ENCODE assay signal across 15 cellular contexts in the genomic region with DNA sequence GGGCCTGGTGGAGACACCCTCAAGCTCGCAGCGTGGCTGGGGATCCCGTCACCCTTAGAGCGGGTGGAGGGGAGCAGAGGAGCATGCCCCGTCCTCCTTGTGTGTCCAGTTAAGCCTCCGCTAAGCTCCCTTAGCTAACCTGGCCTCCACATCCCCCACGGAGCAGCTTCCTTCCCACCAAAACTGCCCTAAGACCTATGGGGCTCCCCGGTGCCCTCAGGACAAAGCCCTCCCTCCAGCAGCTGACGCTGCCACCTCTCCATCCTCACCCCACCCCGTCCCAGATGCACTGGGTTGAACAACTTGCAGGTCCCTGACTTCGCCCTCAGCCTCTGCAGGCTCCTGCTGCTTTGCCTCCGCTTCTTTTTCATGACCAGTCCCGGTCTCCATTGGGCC. TPM values are rescaled to one million over a fixed set of nuclear protein-coding genes. Genes with fewer than 3 reads are reported as not detected.
DNase-seq lines count a peak whose midpoint lies in the region; ATAC-seq, FAIRE-seq and TF ChIP-seq lines count a peak whose summit lies in the region.
"Had no signal": no experiment of that assay in that cellular context is flagged by ENCODE, and none has a peak within 500 bp of the region (broad histone marks: within the 10 kb centered on the region; RNA-seq: fewer than 3 reads in every experiment).

No MANE protein-coding gene starts in this region.

- no peak overlapping the region for H3K27ac ChIP-seq in astrocyte (ENCODE audit: low read depth, low read length)
- H3K27ac ChIP-seq in left ventricle myocardium inferior (replicated peaks), result peak overlapping the region; percentile 86
- H3K27ac ChIP-seq in skeletal muscle tissue (ENCODE audit: low read depth, low read length), result peak overlapping the region; percentile 28
- H3K27ac ChIP-seq: C4-2B had no signal

- intact Hi-C loops in CD14-positive monocyte (cut with micrococcal nuclease) (loop anchor here in 1 of 2 donors (5.0 kb wide), 1 partner anchor 113 kb away; no protein-coding TSS in a partner anchor), left ventricle myocardium inferior (cut with micrococcal nuclease) (loop anchor here (10.0 kb wide), 1 partner anchor 61 kb away; no protein-coding TSS in a partner anchor)

- DNase-seq in CD14-positive monocyte (ENCODE audit: low spot score) (peak; percentile 30), astrocyte (ENCODE audit: low read depth) (no peak), left ventricle myocardium inferior (peak; percentile 9), superior temporal gyrus (ENCODE audit: extremely low spot score) (no peak), H4 (ENCODE audit: low spot score) (no peak), anterior cingulate cortex (lab: John Stamatoyannopoulos, UW) (no peak)
- DNase-seq: activated CD4-positive, CD25-positive, alpha-beta regulatory T cell treated with anti-CD3 and anti-CD28 coated beads, Interleukin-2, amount 50 U/mL, for 72 hours; activated T-cell treated with anti-CD3 and anti-CD28 coated beads, Interleukin-2, amount 50 U/mL, for 1 hour; brain microvascular endothelial cell; H7; nephron progenitor cell had no signal

- H3K36me3 ChIP-seq in astrocyte (ENCODE audit: insufficient read depth, low read length), result no peaks in the 10 kb centered on the region
- H3K36me3 ChIP-seq in left ventricle myocardium inferior, result no peaks in the 10 kb centered on the region
- no peaks in the 10 kb centered on the region for H3K36me3 ChIP-seq in skeletal muscle tissue (ENCODE audit: control insufficient read depth in 3 of 3, insufficient read depth in 3 of 3, low read length in 3 of 3)
- H3K36me3 ChIP-seq: brain microvascular endothelial cell had no signal

- H3K4me3 Mint-ChIP-seq in CD14-positive monocyte, result no peak overlapping the region
- no peak overlapping the region for H3K4me3 Mint-ChIP-seq in astrocyte (ENCODE audit: unreplicated experiment)
- H3K4me3 Mint-ChIP-seq: nephron progenitor cell had no signal

- H3K9ac ChIP-seq in astrocyte (ENCODE audit: low read length) (peak overlapping the region; percentile 4), skeletal muscle tissue (ENCODE audit: low read depth in 1 of 3, low read length in 3 of 3) (peak overlapping the region in 1 of 3 donors; percentile 33)

- peaks cover 31 to 33% (median 32%) of the 10 kb centered on the region in 3 donors for H3K27me3 Mint-ChIP-seq in CD14-positive monocyte (ENCODE audit: low read depth in 3 of 3)
- H3K27me3 Mint-ChIP-seq in astrocyte (ENCODE audit: low read depth, unreplicated experiment), result peaks cover 9% of the 10 kb centered on the region

- no peak overlapping the region for H2AFZ ChIP-seq in astrocyte (ENCODE audit: low read depth, low read length)

- H3K9me3 Mint-ChIP-seq in CD14-positive monocyte (peaks cover 0 to 10% (median 1%) of the 10 kb centered on the region in 7 donors), astrocyte (ENCODE audit: unreplicated experiment) (no peaks in the 10 kb centered on the region)
- H3K9me3 Mint-ChIP-seq: nephron progenitor cell had no signal

- H3K4me3 ChIP-seq in astrocyte (ENCODE audit: insufficient read depth, low read depth, low read length) (no peak overlapping the region), left ventricle myocardium inferior (peak overlapping the region; percentile 29), skeletal muscle tissue (ENCODE audit: low read length in 3 of 3) (no peak overlapping the region)

- H3K9me3 ChIP-seq in astrocyte (ENCODE audit: insufficient read depth, low read depth, low read length) (no peaks in the 10 kb centered on the region), left ventricle myocardium inferior (replicated peaks) (no peaks in the 10 kb centered on the region), skeletal muscle tissue (ENCODE audit: control insufficient read depth in 3 of 3, low read length in 3 of 3) (no peaks in the 10 kb centered on the region)

- no peaks in the 10 kb centered on the region for H3K27me3 ChIP-seq in astrocyte (ENCODE audit: insufficient read depth, low read length)
- peaks cover 33% of the 10 kb centered on the region for H3K27me3 ChIP-seq in left ventricle myocardium inferior (ENCODE audit: low read depth)
- H3K27me3 ChIP-seq in skeletal muscle tissue (ENCODE audit: control insufficient read depth in 3 of 3, insufficient read depth in 3 of 3, low read length in 3 of 3), result peaks cover 0 to 36% (median 5%) of the 10 kb centered on the region in 3 donors
- H3K27me3 ChIP-seq: brain microvascular endothelial cell had no signal

- H3K27ac Mint-ChIP-seq in CD14-positive monocyte, result no peak overlapping the region
- peak overlapping the region; percentile 66 for H3K27ac Mint-ChIP-seq in astrocyte (ENCODE audit: unreplicated experiment)
- H3K27ac Mint-ChIP-seq: nephron progenitor cell had no signal

- ATAC-seq in GM21390 (IDR thresholded peaks at IDR 0.05; ENCODE audit: unreplicated experiment), result no peak

- H3K4me1 Mint-ChIP-seq in CD14-positive monocyte (peaks cover 17% of the 10 kb centered on the region), astrocyte (ENCODE audit: low read depth, unreplicated experiment) (peaks cover 10% of the 10 kb centered on the region)

- H3K79me2 ChIP-seq in astrocyte (ENCODE audit: insufficient read depth, low read length), result peaks cover 22% of the 10 kb centered on the region

- peak overlapping the region; percentile 79 for H3K4me2 ChIP-seq in astrocyte (ENCODE audit: low read length)

- TF ChIP-seq CTCF in CD14-positive monocyte (IDR thresholded peaks at IDR 0.05) (no peak), astrocyte (IDR thresholded peaks at IDR 0.05; ENCODE audit: insufficient read depth, low read depth, low read length) (no peak), left ventricle myocardium inferior (IDR thresholded peaks at IDR 0.05; ENCODE audit: borderline replicate concordance) (no peak)

- FAIRE-seq in astrocyte (lab: Jason Lieb, UNC), result no peak

- H4K20me1 ChIP-seq in astrocyte (ENCODE audit: insufficient read depth, low read length), result peaks cover 16% of the 10 kb centered on the region

- H3K36me3 Mint-ChIP-seq in CD14-positive monocyte, result peaks cover 2 to 3% of the 10 kb centered on the region in 2 donors
- H3K36me3 Mint-ChIP-seq in astrocyte (ENCODE audit: low read depth, unreplicated experiment), result no peaks in the 10 kb centered on the region

- H3K4me1 ChIP-seq in astrocyte (ENCODE audit: insufficient read depth, low read length) (peaks cover 72% of the 10 kb centered on the region), left ventricle myocardium inferior (peaks cover 81% of the 10 kb centered on the region), skeletal muscle tissue (ENCODE audit: control insufficient read depth in 3 of 3, insufficient read depth in 3 of 3, low read length in 3 of 3) (peaks cover 56 to 76% (median 68%) of the 10 kb centered on the region in 3 donors)

RNA-seq across cellular contexts. Expression of gene AHNAK2, which starts 4.0 kb away (rescaled TPM):
- polyA plus RNA-seq in CD14-positive monocyte, result under 1 TPM in 1 of 2 donors, not detected in 1; 0.01 TPM
- total RNA-seq in astrocyte (34.3 and 44.7 TPM in 2 replicates), left ventricle myocardium inferior (2.5 TPM), skeletal muscle tissue (11.5 TPM)
- 4.4 and 5.2 TPM in 2 replicates for total RNA-seq in H4 (2014; rRNA removed; shearing (Covaris generic))

RNA-seq across cellular contexts. Expression of gene CLBA1, which starts 11.4 kb away (rescaled TPM):
- under 1 TPM; 0.62 to 0.76 TPM for polyA plus RNA-seq in CD14-positive monocyte
- total RNA-seq in astrocyte, result 6.3 and 7.2 TPM in 2 replicates
- total RNA-seq in left ventricle myocardium inferior, result 2.4 TPM
- total RNA-seq in skeletal muscle tissue, result 2.1 TPM
- total RNA-seq in H4 (2014; rRNA removed; shearing (Covaris generic)), result 2.4 and 4.4 TPM in 2 replicates

RNA-seq across cellular contexts. Expression of gene CDCA4, which starts 46.7 kb away (rescaled TPM):
- 10 to 100 TPM in 1 of 2 donors, 1 to 10 TPM in 1; 8.6 to 12.0 TPM for polyA plus RNA-seq in CD14-positive monocyte
- total RNA-seq in astrocyte, result 8.7 and 11.3 TPM in 2 replicates
- 2.0 TPM for total RNA-seq in left ventricle myocardium inferior
- total RNA-seq in skeletal muscle tissue, result 15.1 TPM
- total RNA-seq in H4 (2014; rRNA removed; shearing (Covaris generic)), result 42.8 and 46.1 TPM in 2 replicates

RNA-seq across cellular contexts. Expression of gene PLD4, which starts 49.5 kb away (rescaled TPM):
- 10 to 100 TPM; 15.1 to 15.5 TPM for polyA plus RNA-seq in CD14-positive monocyte
- total RNA-seq in astrocyte (0.14 and 0.60 TPM in 2 replicates), left ventricle myocardium inferior (0.44 TPM), skeletal muscle tissue (7.8 TPM)
- not detected in 2 replicates for total RNA-seq in H4 (2014; rRNA removed; shearing (Covaris generic))
- total RNA-seq: G401, H7 had no signal

Comparison
In these comparisons a context has a peak if more than half of its experiments do, and no peak if none do; other contexts are left out.
1. DNase-seq: peak in CD14-positive monocyte (single experiment) and left ventricle myocardium inferior (single experiment); none in astrocyte (single experiment), superior temporal gyrus (single experiment), H4 (single experiment) and anterior cingulate cortex (0 of 58).